1 cellular context compared by ENCODE assay signal in the genomic region with DNA sequence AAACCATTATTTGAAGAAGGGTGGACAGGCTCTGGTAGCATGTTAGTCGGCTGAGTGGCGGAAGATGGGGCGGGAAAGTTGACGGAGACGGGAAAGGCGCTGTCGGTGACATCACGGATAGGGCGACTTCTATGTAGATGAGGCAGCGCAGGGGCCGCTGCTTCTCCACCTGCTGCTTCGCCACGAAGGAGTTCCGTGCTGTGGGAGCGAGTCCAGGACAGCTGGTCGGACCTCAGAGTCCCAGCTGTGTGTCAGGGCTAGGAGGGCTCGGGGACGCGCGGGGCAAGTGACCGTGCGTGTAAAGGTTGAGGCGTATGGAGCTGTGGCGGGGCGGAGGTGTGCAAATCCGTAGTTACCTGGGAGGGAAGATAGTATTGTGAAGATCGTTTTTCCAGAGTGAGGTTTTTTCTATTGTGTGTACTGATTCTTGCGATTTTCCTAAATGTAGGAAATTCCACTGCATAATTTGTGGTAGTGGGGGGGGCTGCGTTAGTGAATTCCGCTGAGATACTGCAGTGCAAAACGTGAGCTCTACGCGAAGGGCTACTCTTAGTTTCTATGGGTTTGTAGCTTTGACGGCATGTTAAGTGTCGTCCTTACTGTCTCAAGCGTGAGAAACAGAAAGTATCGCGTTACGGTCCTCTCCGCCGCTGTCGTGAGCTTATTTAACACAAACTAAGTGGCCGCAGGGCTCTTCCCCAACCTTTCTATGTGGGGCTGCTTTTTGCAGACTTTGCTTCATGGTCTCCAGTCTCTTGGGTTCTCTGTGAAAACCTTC.
A peak's percentile ranks its signal among the peaks of the same experiment; 100 is the strongest.
TF ChIP-seq lines count a peak whose summit lies in the region.

No MANE protein-coding gene starts in this region.

TF ChIP-seq in K562, 482 proteins besides CTCF, POLR2A, EP300 and RAD21 (continued from another document and continues in another):
- TF ChIP-seq, protein P1, sequence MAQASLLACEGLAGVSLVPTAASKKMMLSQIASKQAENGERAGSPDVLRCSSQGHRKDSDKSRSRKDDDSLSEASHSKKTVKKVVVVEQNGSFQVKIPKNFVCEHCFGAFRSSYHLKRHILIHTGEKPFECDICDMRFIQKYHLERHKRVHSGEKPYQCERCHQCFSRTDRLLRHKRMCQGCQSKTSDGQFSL (CRISPR knock-in tag; IDR thresholded peaks at IDR 0.05) = peak; percentile 92
- TF ChIP-seq, protein P1 (tag; IDR thresholded peaks at IDR 0.05) = peak in 1 of 2 experiments; percentile 69; a peak in 1 of 4 replicates
- TF ChIP-seq BHLHE40 (IDR thresholded peaks at IDR 0.05; ENCODE audit: low read length) (peak; percentile 88), ZNF212 (CRISPR knock-in tag; IDR thresholded peaks at IDR 0.05) (peak; percentile 96), ZFP36 (IDR thresholded peaks at IDR 0.05; ENCODE audit: low read depth, low read length, partially characterized antibody) (no peak), ZBTB17 (CRISPR knock-in tag; IDR thresholded peaks at IDR 0.05) (peak; percentile 95), ILK (tag; IDR thresholded peaks at IDR 0.05; ENCODE audit: borderline replicate concordance, low read depth) (no peak), ESRRB (CRISPR knock-in tag; IDR thresholded peaks at IDR 0.05; ENCODE audit: borderline replicate concordance) (peak; percentile 98), PREB (CRISPR knock-in tag; IDR thresholded peaks at IDR 0.05) (no peak), CXXC5 (CRISPR knock-in tag; IDR thresholded peaks at IDR 0.05) (peak; percentile 67; the same call in 1 of the 2 replicates), ZMIZ1 (IDR thresholded peaks at IDR 0.05; ENCODE audit: low read depth in 2 of 2, low read length in 2 of 2) (peak in 1 of 2 experiments; percentile 97; a peak in 2 of 4 replicates), PCBP1 (IDR thresholded peaks at IDR 0.05; ENCODE audit: low read depth, low read length, poor library complexity, severe bottlenecking) (no peak), POLR3A (IDR thresholded peaks at IDR 0.05; ENCODE audit: borderline replicate concordance, extremely low read depth, insufficient read depth, insufficient read length) (no peak), RUNX1 (IDR thresholded peaks at IDR 0.05; ENCODE audit: low read depth) (no peak), ZFP30 (CRISPR knock-in tag; IDR thresholded peaks at IDR 0.05; ENCODE audit: borderline replicate concordance) (peak; percentile 95; the same call in 1 of the 2 replicates), MAZ (CRISPR knock-in tag; conservative IDR thresholded peaks at IDR 0.05 in 1 of 2, IDR thresholded peaks at IDR 0.05 in 1 of 2) (peak; percentile 44 to 96; a peak in 3 of 4 replicates), ZNF444 (CRISPR knock-in tag; IDR thresholded peaks at IDR 0.05) (peak; percentile 95), MTA1 (IDR thresholded peaks at IDR 0.05; ENCODE audit: borderline replicate concordance) (peak; percentile 95), CREB1 (IDR thresholded peaks at IDR 0.05) (peak; percentile 81), CREB1 (CRISPR knock-in tag; IDR thresholded peaks at IDR 0.05) (peak; percentile 75), RHOXF2B (CRISPR knock-in tag; conservative IDR thresholded peaks at IDR 0.05) (peak; percentile 98), ZNF780A (CRISPR knock-in tag; IDR thresholded peaks at IDR 0.05) (peak; percentile 94), SETDB1 (IDR thresholded peaks at IDR 0.05; ENCODE audit: low read length) (no peak), ZSCAN29 (IDR thresholded peaks at IDR 0.05) (peak; percentile 35; the same call in 1 of the 2 replicates), GTF2A2 (tag; IDR thresholded peaks at IDR 0.05) (peak; percentile 94), ZNF253 (CRISPR knock-in tag; conservative IDR thresholded peaks at IDR 0.05) (peak; percentile 98), SAFB (IDR thresholded peaks at IDR 0.05; ENCODE audit: borderline replicate concordance, low read depth, low read length) (0 out of 2 replicates have a peak, but pooled peaks have one; percentile 17), ERF (CRISPR knock-in tag; IDR thresholded peaks at IDR 0.05) (peak; percentile 100), ZNF324 (CRISPR knock-in tag; IDR thresholded peaks at IDR 0.05) (peak; percentile 54), SRSF3 (IDR thresholded peaks at IDR 0.05; ENCODE audit: insufficient read depth, low read length) (no peak), POLR2AphosphoS5 (IDR thresholded peaks at IDR 0.05; ENCODE audit: control insufficient read depth, insufficient read depth, low read depth, low read length) (peak; percentile 99), SOX6 (IDR thresholded peaks at IDR 0.05) (peak; percentile 93), ZNF583 (CRISPR knock-in tag; IDR thresholded peaks at IDR 0.05) (no peak), HIVEP1 (CRISPR knock-in tag; IDR thresholded peaks at IDR 0.05) (peak; percentile 71; the same call in 1 of the 2 replicates), ZNF121 (CRISPR knock-in tag; conservative IDR thresholded peaks at IDR 0.05) (no peak), EWSR1 (IDR thresholded peaks at IDR 0.05; ENCODE audit: borderline replicate concordance, low read depth, partially characterized antibody) (peak; percentile 96), GTF2E2 (tag; IDR thresholded peaks at IDR 0.05) (peak; percentile 99), XRCC5 (IDR thresholded peaks at IDR 0.05; ENCODE audit: low read depth, low read length) (no peak), HMG20A (CRISPR knock-in tag; conservative IDR thresholded peaks at IDR 0.05) (peak; percentile 84; the same call in 1 of the 2 replicates)
- TF ChIP-seq, protein P2, sequence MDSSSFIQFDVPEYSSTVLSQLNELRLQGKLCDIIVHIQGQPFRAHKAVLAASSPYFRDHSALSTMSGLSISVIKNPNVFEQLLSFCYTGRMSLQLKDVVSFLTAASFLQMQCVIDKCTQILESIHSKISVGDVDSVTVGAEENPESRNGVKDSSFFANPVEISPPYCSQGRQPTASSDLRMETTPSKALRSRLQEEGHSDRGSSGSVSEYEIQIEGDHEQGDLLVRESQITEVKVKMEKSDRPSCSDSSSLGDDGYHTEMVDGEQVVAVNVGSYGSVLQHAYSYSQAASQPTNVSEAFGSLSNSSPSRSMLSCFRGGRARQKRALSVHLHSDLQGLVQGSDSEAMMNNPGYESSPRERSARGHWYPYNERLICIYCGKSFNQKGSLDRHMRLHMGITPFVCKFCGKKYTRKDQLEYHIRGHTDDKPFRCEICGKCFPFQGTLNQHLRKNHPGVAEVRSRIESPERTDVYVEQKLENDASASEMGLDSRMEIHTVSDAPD (CRISPR knock-in tag; IDR thresholded peaks at IDR 0.05) = 0 out of 2 replicates have a peak, but pooled peaks have one; percentile 48
- TF ChIP-seq, protein P3, sequence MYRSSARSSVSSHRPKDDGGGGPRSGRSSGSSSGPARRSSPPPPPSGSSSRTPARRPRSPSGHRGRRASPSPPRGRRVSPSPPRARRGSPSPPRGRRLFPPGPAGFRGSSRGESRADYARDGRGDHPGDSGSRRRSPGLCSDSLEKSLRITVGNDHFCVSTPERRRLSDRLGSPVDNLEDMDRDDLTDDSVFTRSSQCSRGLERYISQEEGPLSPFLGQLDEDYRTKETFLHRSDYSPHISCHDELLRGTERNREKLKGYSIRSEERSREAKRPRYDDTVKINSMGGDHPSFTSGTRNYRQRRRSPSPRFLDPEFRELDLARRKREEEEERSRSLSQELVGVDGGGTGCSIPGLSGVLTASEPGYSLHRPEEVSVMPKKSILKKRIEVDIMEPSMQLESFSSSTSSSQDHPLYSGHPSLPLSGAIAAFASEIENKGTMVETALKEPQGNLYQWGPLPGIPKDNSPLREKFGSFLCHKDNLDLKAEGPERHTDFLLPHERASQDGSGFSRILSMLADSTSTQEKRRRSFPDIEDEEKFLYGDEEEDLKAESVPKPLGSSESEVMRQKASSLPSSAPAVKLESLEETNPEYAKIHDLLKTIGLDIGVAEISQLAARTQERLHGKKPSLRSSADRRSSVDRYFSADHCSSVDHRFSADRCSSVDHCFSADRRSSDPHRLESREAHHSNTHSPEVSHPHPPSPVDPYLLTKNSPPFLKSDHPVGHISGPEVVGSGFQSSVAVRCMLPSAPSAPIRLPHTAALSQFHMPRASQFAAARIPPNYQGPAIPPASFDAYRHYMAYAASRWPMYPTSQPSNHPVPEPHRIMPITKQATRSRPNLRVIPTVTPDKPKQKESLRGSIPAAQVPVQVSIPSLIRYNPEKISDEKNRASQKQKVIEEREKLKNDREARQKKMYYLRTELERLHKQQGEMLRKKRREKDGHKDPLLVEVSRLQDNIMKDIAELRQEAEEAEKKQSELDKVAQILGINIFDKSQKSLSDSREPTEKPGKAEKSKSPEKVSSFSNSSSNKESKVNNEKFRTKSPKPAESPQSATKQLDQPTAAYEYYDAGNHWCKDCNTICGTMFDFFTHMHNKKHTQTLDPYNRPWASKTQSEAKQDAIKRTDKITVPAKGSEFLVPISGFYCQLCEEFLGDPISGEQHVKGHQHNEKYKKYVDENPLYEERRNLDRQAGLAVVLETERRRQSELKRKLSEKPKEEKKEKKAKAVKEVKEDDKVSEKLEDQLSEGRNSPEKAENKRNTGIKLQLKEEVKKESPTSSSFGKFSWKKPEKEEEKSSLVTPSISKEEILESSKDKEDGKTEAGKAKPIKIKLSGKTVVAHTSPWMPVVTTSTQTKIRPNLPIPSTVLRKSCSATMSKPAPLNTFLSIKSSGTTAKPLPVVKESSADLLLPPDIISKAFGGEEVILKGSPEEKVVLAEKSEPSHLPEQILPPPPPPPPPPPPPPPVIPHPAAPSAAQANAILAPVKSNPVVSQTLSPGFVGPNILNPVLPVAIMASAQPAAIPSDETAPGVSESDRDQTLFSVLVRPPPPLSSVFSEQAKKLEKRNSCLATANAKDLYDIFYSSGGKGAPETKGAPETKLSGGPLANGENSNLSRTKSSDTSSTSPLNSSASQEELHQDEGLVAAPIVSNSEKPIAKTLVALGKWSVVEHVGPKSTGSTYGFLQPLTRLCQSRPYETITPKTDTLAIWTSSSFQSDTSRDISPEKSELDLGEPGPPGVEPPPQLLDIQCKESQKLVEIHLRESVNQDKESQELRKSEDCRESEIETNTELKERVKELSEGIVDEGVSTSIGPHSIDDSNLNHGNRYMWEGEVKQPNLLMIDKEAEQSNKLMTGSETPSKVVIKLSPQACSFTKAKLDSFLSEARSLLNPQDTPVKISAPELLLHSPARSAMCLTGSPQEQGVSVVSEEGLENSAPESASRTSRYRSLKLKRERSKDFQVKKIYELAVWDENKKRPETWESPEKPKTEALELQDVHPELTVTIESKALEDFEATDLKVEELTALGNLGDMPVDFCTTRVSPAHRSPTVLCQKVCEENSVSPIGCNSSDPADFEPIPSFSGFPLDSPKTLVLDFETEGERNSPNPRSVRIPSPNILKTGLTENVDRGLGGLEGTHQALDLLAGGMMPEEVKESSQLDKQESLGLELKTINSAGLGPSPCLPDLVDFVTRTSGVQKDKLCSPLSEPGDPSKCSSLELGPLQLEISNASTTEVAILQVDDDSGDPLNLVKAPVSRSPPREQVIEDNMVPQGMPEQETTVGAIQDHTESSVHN (IDR thresholded peaks at IDR 0.05; ENCODE audit: borderline replicate concordance in 1 of 2, low read depth in 1 of 2) = peak in 1 of 2 experiments; percentile 78; a peak in 1 of 4 replicates
- TF ChIP-seq, protein P4, sequence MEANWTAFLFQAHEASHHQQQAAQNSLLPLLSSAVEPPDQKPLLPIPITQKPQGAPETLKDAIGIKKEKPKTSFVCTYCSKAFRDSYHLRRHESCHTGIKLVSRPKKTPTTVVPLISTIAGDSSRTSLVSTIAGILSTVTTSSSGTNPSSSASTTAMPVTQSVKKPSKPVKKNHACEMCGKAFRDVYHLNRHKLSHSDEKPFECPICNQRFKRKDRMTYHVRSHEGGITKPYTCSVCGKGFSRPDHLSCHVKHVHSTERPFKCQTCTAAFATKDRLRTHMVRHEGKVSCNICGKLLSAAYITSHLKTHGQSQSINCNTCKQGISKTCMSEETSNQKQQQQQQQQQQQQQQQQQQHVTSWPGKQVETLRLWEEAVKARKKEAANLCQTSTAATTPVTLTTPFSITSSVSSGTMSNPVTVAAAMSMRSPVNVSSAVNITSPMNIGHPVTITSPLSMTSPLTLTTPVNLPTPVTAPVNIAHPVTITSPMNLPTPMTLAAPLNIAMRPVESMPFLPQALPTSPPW (CRISPR knock-in tag; IDR thresholded peaks at IDR 0.05) = peak; percentile 73
